9 cellular contexts compared by ENCODE assay signal in the genomic region with DNA sequence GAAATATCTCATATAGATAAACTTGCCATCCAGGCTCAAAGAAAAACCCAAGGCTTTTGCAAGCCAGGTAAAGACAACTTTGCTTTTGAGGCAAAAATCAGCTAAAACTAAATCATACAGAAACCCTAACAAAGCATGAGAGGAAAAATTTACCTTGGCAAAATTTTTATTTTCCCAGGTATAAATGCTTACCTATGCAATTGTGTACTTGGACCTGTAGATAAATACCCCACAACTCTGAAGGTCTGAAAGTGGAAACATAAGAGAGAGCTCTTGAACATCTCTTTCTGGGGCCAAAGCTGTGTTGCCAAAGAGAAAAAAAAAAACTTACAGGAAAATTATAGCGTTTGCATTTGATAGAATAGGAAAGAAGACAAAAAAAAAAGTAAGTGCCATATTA. TPM values are rescaled to one million over a fixed set of nuclear protein-coding genes. Genes with fewer than 3 reads are reported as not detected.
"Had no signal": no experiment of that assay in that cellular context is flagged by ENCODE, and none has a peak within 500 bp of the region (broad histone marks: within the 10 kb centered on the region; RNA-seq: fewer than 3 reads in every experiment).

No MANE protein-coding gene starts in this region.

- ATAC-seq: GM12878 had no signal

- H3K4me3 ChIP-seq: GM12878 had no signal

- FAIRE-seq: G401.6, GM12878, GM12891, GM12892, GM18507, GM19239 had no signal

- DNase-seq: GDM1, GF-D8 had no signal

RNA-seq across cellular contexts. Expression of gene CSRNP3, which starts 14.6 kb away (rescaled TPM):
- total RNA-seq: G401 had no signal
